In the genomic region with DNA sequence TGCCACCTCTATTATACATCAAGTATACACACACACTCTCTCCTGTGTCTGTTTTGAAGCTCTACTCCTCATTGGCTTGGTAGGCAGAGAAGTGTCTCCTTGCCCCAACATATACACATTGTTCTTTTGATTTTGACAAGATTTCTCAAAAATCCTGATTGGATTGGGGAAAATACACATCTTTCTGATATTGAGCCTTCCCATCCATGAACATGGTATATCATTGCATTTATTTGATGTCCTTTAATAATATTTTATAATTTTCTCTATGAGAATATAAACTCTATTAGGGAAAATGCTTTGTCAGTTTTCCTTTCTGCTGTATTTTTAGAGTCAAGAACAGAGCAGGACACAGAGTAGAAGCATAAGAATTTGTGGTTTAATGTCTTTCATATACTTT, we compare ENCODE assay signal across 26 cellular contexts.
DNase-seq lines count a peak whose midpoint lies in the region; TF ChIP-seq lines count a peak whose summit lies in the region.
"Had no signal": no experiment of that assay in that cellular context is flagged by ENCODE, and none has a peak within 500 bp of the region (broad histone marks: within the 10 kb centered on the region; RNA-seq: fewer than 3 reads in every experiment).

No MANE protein-coding gene starts in this region.

- CTCF ChIA-PET in HEK293 (lab: Yijun Ruan, JAX) = interaction anchor here (0.8 kb wide), 1 partner anchor 30 kb away, joined by 5 read pairs; no protein-coding TSS in a partner anchor

- POLR2A ChIA-PET in HEK293 (lab: Yijun Ruan, JAX) = no interaction called here

- no peak overlapping the region for H3K4me3 ChIP-seq in HEK293 (ENCODE audit: low read depth, low read length)
- H3K4me3 ChIP-seq: A549; BLaER1; BLaER1 treated with 17β-estradiol and CSF1 and Interleukin-3, amounts not matched to agents 10 nM and 100 nM had no signal

- no peaks in the 10 kb centered on the region for H3K9me3 ChIP-seq in HEK293 (ENCODE audit: control insufficient read depth, insufficient read depth, low read depth, low read length)
- H3K9me3 ChIP-seq: A549, BE2C, BLaER1 had no signal

- no peak for DNase-seq in COR-L47 (lab: John Stamatoyannopoulos, UW)
- DNase-seq: 8988T; ACHN; AML-193; BE2C; C1 segment of cervical spinal cord; Caco-2; Calu3; CD4-positive, alpha-beta memory T cell; CD4-positive, alpha-beta T cell; CD4-positive, CD25-positive, alpha-beta regulatory T cell; CD8-positive, alpha-beta memory T cell; CD8-positive, alpha-beta T cell; DMS 273 treated with DMSO at 0.1 percent for 48 hours; DMS153; DMS53; DMS79; DMS79 treated with DMSO at 0.1 percent for 48 hours; DND-41; EL had no signal

- no peaks in the 10 kb centered on the region for H3K4me1 ChIP-seq in HEK293 (ENCODE audit: control insufficient read depth, insufficient read depth, low read length)
- H3K4me1 ChIP-seq: A549, BE2C, Caco-2 had no signal

- no peak overlapping the region for H3K27ac ChIP-seq in HEK293 (ENCODE audit: extremely low read depth, low read depth, low read length)
- H3K27ac ChIP-seq: 22Rv1; A549; BLaER1; BLaER1 treated with 17β-estradiol and CSF1 and Interleukin-3, amounts not matched to agents 10 nM and 100 nM; C4-2B had no signal

- no peaks in the 10 kb centered on the region for H3K36me3 ChIP-seq in HEK293 (ENCODE audit: control insufficient read depth in 2 of 2, insufficient read depth in 1 of 2, low read length in 2 of 2)
- H3K36me3 ChIP-seq: BE2C; BLaER1; BLaER1 treated with 17β-estradiol and CSF1 and Interleukin-3, amounts not matched to agents 10 nM and 100 nM had no signal

- no peak for TF ChIP-seq CTCF in HEK293 (tag by site-specific recombination; IDR thresholded peaks at IDR 0.05)

TF ChIP-seq in HEK293, 187 proteins besides CTCF, POLR2A, EP300 and RAD21:
- TF ChIP-seq ZNF624 (tag by site-specific recombination; IDR thresholded peaks at IDR 0.05) = no peak
- TF ChIP-seq ZNF248 (tag by site-specific recombination; IDR thresholded peaks at IDR 0.05) = peak; percentile 96
- TF ChIP-seq ZNF558 (tag by site-specific recombination; IDR thresholded peaks at IDR 0.05) = peak; percentile 57; the same call in 1 of the 2 replicates
- no peak for TF ChIP-seq ZNF184 (tag by site-specific recombination; IDR thresholded peaks at IDR 0.05)
- TF ChIP-seq ZNF132 (tag by site-specific recombination; IDR thresholded peaks at IDR 0.05; ENCODE audit: borderline replicate concordance) = no peak
- TF ChIP-seq, protein P1, sequence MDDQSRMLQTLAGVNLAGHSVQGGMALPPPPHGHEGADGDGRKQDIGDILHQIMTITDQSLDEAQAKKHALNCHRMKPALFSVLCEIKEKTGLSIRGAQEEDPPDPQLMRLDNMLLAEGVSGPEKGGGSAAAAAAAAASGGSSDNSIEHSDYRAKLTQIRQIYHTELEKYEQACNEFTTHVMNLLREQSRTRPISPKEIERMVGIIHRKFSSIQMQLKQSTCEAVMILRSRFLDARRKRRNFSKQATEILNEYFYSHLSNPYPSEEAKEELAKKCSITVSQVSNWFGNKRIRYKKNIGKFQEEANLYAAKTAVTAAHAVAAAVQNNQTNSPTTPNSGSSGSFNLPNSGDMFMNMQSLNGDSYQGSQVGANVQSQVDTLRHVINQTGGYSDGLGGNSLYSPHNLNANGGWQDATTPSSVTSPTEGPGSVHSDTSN (CRISPR knock-in tag; IDR thresholded peaks at IDR 0.05) = no peak
- TF ChIP-seq ZNF677 (tag by site-specific recombination; IDR thresholded peaks at IDR 0.05) = no peak
TF ChIP-seq in HEK293: peak in this region for 2.
